ENCODE assay signal across 29 cellular contexts in the genomic region with DNA sequence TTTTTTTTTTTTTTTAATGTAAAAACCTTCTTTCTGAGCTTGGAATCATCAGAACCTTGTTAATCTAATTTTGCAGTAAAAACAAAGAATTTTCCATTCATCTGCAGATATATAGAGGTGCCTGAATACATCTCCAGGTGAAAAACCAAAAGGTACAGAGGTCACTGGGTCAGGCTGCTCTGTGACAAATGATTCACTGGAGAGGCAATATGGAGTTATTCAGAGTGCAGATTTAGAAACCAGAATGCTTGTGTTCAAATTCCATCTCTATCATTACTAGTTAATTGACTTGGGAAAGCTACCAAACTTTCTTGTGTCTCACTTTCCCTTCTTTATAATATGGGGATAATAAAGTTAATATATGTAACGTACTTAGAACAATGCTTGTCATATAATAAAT. TPM values are rescaled to one million over a fixed set of nuclear protein-coding genes. Genes with fewer than 3 reads are reported as not detected.
"Had no signal": no experiment of that assay in that cellular context is flagged by ENCODE, and none has a peak within 500 bp of the region (broad histone marks: within the 10 kb centered on the region; RNA-seq: fewer than 3 reads in every experiment).

No MANE protein-coding gene starts in this region.

- H3K27me3 ChIP-seq: neural progenitor cell, ovary, right lobe of liver, sigmoid colon, thyroid gland, upper lobe of left lung, vagina had no signal

- H3K4me3 Mint-ChIP-seq: naive B cell; naive thymus-derived CD8-positive, alpha-beta T cell; nephron; neural progenitor cell; stimulated activated effector memory CD8-positive, alpha-beta T cell treated with anti-CD3 and anti-CD28 coated beads, Interleukin-12 subunit alpha, Interleukin-12 subunit beta, amount 100 ng/mL, for 72 hours; stimulated activated naive B cell treated with anti-CD40 and anti-IgM and Interleukin-4, amounts not matched to agents 10 μg/mL and 1 μg/mL and 100 μg/mL, for 72 hours; stimulated activated naive CD8-positive, alpha-beta T cell treated with anti-CD3 and anti-CD28 coated beads, Interleukin-15, Interleukin-2, amounts not matched to agents 100 ng/mL and 50 ng/mL, for 24 hours had no signal

- H3K9me3 Mint-ChIP-seq: naive B cell; naive thymus-derived CD8-positive, alpha-beta T cell; nephron; neural progenitor cell; stimulated activated effector memory CD8-positive, alpha-beta T cell treated with anti-CD3 and anti-CD28 coated beads, Interleukin-12 subunit alpha, Interleukin-12 subunit beta, amount 100 ng/mL, for 72 hours; stimulated activated naive B cell treated with anti-CD40 and anti-IgM and Interleukin-4, amounts not matched to agents 10 μg/mL and 1 μg/mL and 100 μg/mL, for 72 hours; stimulated activated naive CD8-positive, alpha-beta T cell treated with anti-CD3 and anti-CD28 coated beads, Interleukin-15, Interleukin-2, amounts not matched to agents 100 ng/mL and 50 ng/mL, for 24 hours had no signal

- H3K36me3 ChIP-seq: neural progenitor cell, ovary, right lobe of liver, sigmoid colon, stomach, thoracic aorta, thyroid gland, tibial nerve, upper lobe of left lung, vagina had no signal

- H3K27ac ChIP-seq: neural progenitor cell, ovary, parathyroid adenoma, psoas muscle, right lobe of liver, sigmoid colon, stomach, thoracic aorta, thyroid gland, tibial nerve, upper lobe of left lung, vagina had no signal

- H3K9ac ChIP-seq: neural progenitor cell, parathyroid adenoma had no signal

- FAIRE-seq: urothelium cell line had no signal

- H3K4me3 ChIP-seq: neural progenitor cell, ovary, psoas muscle, right lobe of liver, sigmoid colon, stomach, thoracic aorta, thyroid gland, tibial nerve, upper lobe of left lung, vagina had no signal

- H3K4me2 ChIP-seq: neural progenitor cell had no signal

- H3K27me3 Mint-ChIP-seq: progenitor cell of endocrine pancreas had no signal

- ATAC-seq: naive thymus-derived CD8-positive, alpha-beta T cell; psoas muscle; right cardiac atrium; right lobe of liver; stimulated activated effector memory CD8-positive, alpha-beta T cell treated with anti-CD3 and anti-CD28 coated beads, Interleukin-12 subunit alpha, Interleukin-12 subunit beta, amount 100 ng/mL, for 72 hours; stimulated activated naive B cell treated with anti-CD40 and anti-IgM and Interleukin-4, amounts not matched to agents 10 μg/mL and 1 μg/mL and 100 μg/mL, for 72 hours had no signal

- H3K27ac Mint-ChIP-seq: naive B cell; naive thymus-derived CD8-positive, alpha-beta T cell; nephron; neural progenitor cell; progenitor cell of endocrine pancreas; stimulated activated effector memory CD8-positive, alpha-beta T cell treated with anti-CD3 and anti-CD28 coated beads, Interleukin-12 subunit alpha, Interleukin-12 subunit beta, amount 100 ng/mL, for 72 hours; stimulated activated naive B cell treated with anti-CD40 and anti-IgM and Interleukin-4, amounts not matched to agents 10 μg/mL and 1 μg/mL and 100 μg/mL, for 72 hours; stimulated activated naive CD8-positive, alpha-beta T cell treated with anti-CD3 and anti-CD28 coated beads, Interleukin-15, Interleukin-2, amounts not matched to agents 100 ng/mL and 50 ng/mL, for 24 hours had no signal

- H3K79me2 ChIP-seq: parathyroid adenoma had no signal

- H2AFZ ChIP-seq: parathyroid adenoma had no signal

- H3K4me1 ChIP-seq: neural progenitor cell, parathyroid adenoma, psoas muscle, right lobe of liver, sigmoid colon, stomach, thyroid gland, tibial nerve, upper lobe of left lung, vagina had no signal

- H3K4me1 Mint-ChIP-seq: naive B cell; naive thymus-derived CD8-positive, alpha-beta T cell; nephron; neural progenitor cell; stimulated activated effector memory CD8-positive, alpha-beta T cell treated with anti-CD3 and anti-CD28 coated beads, Interleukin-12 subunit alpha, Interleukin-12 subunit beta, amount 100 ng/mL, for 72 hours; stimulated activated naive B cell treated with anti-CD40 and anti-IgM and Interleukin-4, amounts not matched to agents 10 μg/mL and 1 μg/mL and 100 μg/mL, for 72 hours had no signal

- H3K9me3 ChIP-seq: ovary, psoas muscle, right lobe of liver, sigmoid colon, stomach, thoracic aorta, thyroid gland, tibial nerve, upper lobe of left lung, vagina had no signal

- H3K36me3 Mint-ChIP-seq: naive B cell; naive thymus-derived CD8-positive, alpha-beta T cell; neural progenitor cell; stimulated activated effector memory CD8-positive, alpha-beta T cell treated with anti-CD3 and anti-CD28 coated beads, Interleukin-12 subunit alpha, Interleukin-12 subunit beta, amount 100 ng/mL, for 72 hours; stimulated activated naive B cell treated with anti-CD40 and anti-IgM and Interleukin-4, amounts not matched to agents 10 μg/mL and 1 μg/mL and 100 μg/mL, for 72 hours had no signal

- DNase-seq: naive B cell; naive thymus-derived CD8-positive, alpha-beta T cell; occipital lobe; ovary; posterior cingulate gyrus; psoas muscle; right cardiac atrium; right lobe of liver; sigmoid colon; stimulated activated CD4-positive, alpha-beta T cell treated with anti-CD3 and anti-CD28 coated beads, Interleukin-15, amount 100 ng/mL, for 24 hours; stimulated activated CD4-positive, alpha-beta T cell treated with anti-CD3 and anti-CD28 coated beads, Interleukin-2, amount 100 ng/mL, for 24 hours; stimulated activated CD4-positive, alpha-beta T cell treated with anti-CD3 and anti-CD28 coated beads, Interleukin-2, amount 100 ng/mL, for 48 hours; stimulated activated CD4-positive, alpha-beta T cell treated with anti-CD3 and anti-CD28 coated beads, Interleukin-4, amount 100 ng/mL, for 24 hours; stimulated activated naive B cell treated with anti-CD40 and anti-IgM and Interleukin-4, amounts not matched to agents 10 μg/mL and 1 μg/mL and 100 μg/mL, for 72 hours; stimulated activated naive CD4-positive, alpha-beta T cell treated with Interleukin-2 at 50 U/mL for 16 hours; stomach; thyroid gland; upper lobe of left lung had no signal

RNA-seq across cellular contexts. Expression of a gene that starts 51.5 kb away (rescaled TPM):
- total RNA-seq: naive thymus-derived CD8-positive, alpha-beta T cell; occipital lobe; skeletal muscle tissue; stomach; thoracic aorta; tibial nerve had no signal
